Comparison of ENCODE assay signal across 12 cellular contexts in genomic region chr22:41842996-41843970, GRCh38. TPM values are rescaled to one million over a fixed set of nuclear protein-coding genes. Genes with fewer than 3 reads are reported as not detected.
A peak's percentile ranks its signal among the peaks of the same experiment; 100 is the strongest.
DNase-seq lines count a peak whose midpoint lies in the region; ATAC-seq and TF ChIP-seq lines count a peak whose summit lies in the region.
"Had no signal": no experiment of that assay in that cellular context is flagged by ENCODE, and none has a peak within 500 bp of the region (broad histone marks: within the 10 kb centered on the region; RNA-seq: fewer than 3 reads in every experiment).

No MANE protein-coding gene starts in this region.

- ATAC-seq in GM19455 (IDR thresholded peaks at IDR 0.05; ENCODE audit: unreplicated experiment) = no peak
- ATAC-seq in GM18873 (IDR thresholded peaks at IDR 0.05; ENCODE audit: low FRiP score, unreplicated experiment) = no peak
- ATAC-seq in GM18861 (IDR thresholded peaks at IDR 0.05; ENCODE audit: unreplicated experiment) = no peak

- H3K36me3 ChIP-seq in liver (ENCODE audit: control insufficient read depth in 4 of 4, insufficient read depth in 3 of 4, low read depth in 1 of 4, low read length in 3 of 4) = peaks cover 0 to 5% (median 0%) of the 10 kb centered on the region in 4 donors

- no peaks in the 10 kb centered on the region for H3K27me3 ChIP-seq in liver (ENCODE audit: control insufficient read depth in 4 of 4, insufficient read depth in 4 of 4, low read length in 3 of 4)

- WGBS in liver = 71% methylated on average over 8 of the region's 8 CpGs

- H3K36me3 Mint-ChIP-seq in activated CD4-positive, alpha-beta memory T cell treated with anti-CD3 and anti-CD28 coated beads, Interleukin-2, amount 10 ng/mL, durations not matched to agents 7 days and 5 days (ENCODE audit: low read depth) = peaks cover 55% of the 10 kb centered on the region

- DNase-seq in stimulated activated CD4-positive, alpha-beta T cell treated with anti-CD3 and anti-CD28 coated beads, Interleukin-4, amount 100 ng/mL, for 24 hours = peak; percentile 48
- DNase-seq in stimulated activated CD4-positive, alpha-beta T cell treated with anti-CD3 and anti-CD28 coated beads, Interleukin-4, amount 100 ng/mL, for 1 hour = no peak
- no peak for DNase-seq in activated CD4-positive, alpha-beta memory T cell treated with anti-CD3 and anti-CD28 coated beads, Interleukin-2, amount 10 ng/mL, durations not matched to agents 7 days and 5 days
- no peak for DNase-seq in NCI-H2196 (lab: John Stamatoyannopoulos, UW; ENCODE audit: unreplicated experiment)
- DNase-seq: CD8-positive, alpha-beta memory T cell; H7; NCI-H2081 treated with DMSO at 0.1 percent for 48 hours; T-helper 9 cell had no signal

- TF ChIP-seq CTCF in liver (IDR thresholded peaks at IDR 0.05; ENCODE audit: low read depth, low read length, missing input control) = no peak

- no peak overlapping the region for H3K4me3 Mint-ChIP-seq in activated CD4-positive, alpha-beta memory T cell treated with anti-CD3 and anti-CD28 coated beads, Interleukin-2, amount 10 ng/mL, durations not matched to agents 7 days and 5 days

- no peak overlapping the region for H3K4me3 ChIP-seq in liver (ENCODE audit: low read depth in 1 of 3, low read length in 3 of 3)

- peak overlapping the region; percentile 63 for H3K27ac Mint-ChIP-seq in activated CD4-positive, alpha-beta memory T cell treated with anti-CD3 and anti-CD28 coated beads, Interleukin-2, amount 10 ng/mL, durations not matched to agents 7 days and 5 days

- H3K4me1 Mint-ChIP-seq in activated CD4-positive, alpha-beta memory T cell treated with anti-CD3 and anti-CD28 coated beads, Interleukin-2, amount 10 ng/mL, durations not matched to agents 7 days and 5 days = peaks cover 82% of the 10 kb centered on the region

- H3K9me3 ChIP-seq in liver (ENCODE audit: control insufficient read depth in 4 of 4, low read length in 3 of 4) = no peaks in the 10 kb centered on the region

- H3K9me3 Mint-ChIP-seq in activated CD4-positive, alpha-beta memory T cell treated with anti-CD3 and anti-CD28 coated beads, Interleukin-2, amount 10 ng/mL, durations not matched to agents 7 days and 5 days = no peaks in the 10 kb centered on the region
- H3K9me3 Mint-ChIP-seq: CD8-positive, alpha-beta memory T cell had no signal

- H3K27ac ChIP-seq in liver (ENCODE audit: low read depth in 1 of 2, low read length in 2 of 2) = peak overlapping the region; percentile 15 to 59

- POLR2A ChIA-PET in activated CD4-positive, alpha-beta memory T cell treated with anti-CD3 and anti-CD28 coated beads, Interleukin-2, amount 10 ng/mL, durations not matched to agents 7 days and 5 days (lab: Charles Lee) = interaction anchor here (0.9 to 7.5 kb wide), 5 partner anchors 10 to 103 kb away, joined by 3 to 82 read pairs (median 5); partner anchors contain the start of genes CENPM and SREBF2

- no peak overlapping the region for H3K9ac ChIP-seq in liver (ENCODE audit: low read depth in 1 of 2, low read length in 2 of 2)

- CTCF ChIA-PET in activated CD4-positive, alpha-beta memory T cell treated with anti-CD3 and anti-CD28 coated beads, Interleukin-2, amount 10 ng/mL, durations not matched to agents 7 days and 5 days (lab: Charles Lee) = interaction anchor here (1.5 to 1.9 kb wide), 4 partner anchors 13 to 146 kb away, joined by 3 to 10 read pairs (median 5); partner anchors contain the start of gene CCDC134

- no peaks in the 10 kb centered on the region for H3K27me3 Mint-ChIP-seq in activated CD4-positive, alpha-beta memory T cell treated with anti-CD3 and anti-CD28 coated beads, Interleukin-2, amount 10 ng/mL, durations not matched to agents 7 days and 5 days
- H3K27me3 Mint-ChIP-seq: CD8-positive, alpha-beta memory T cell had no signal

- H3K4me1 ChIP-seq in liver (ENCODE audit: control insufficient read depth in 4 of 4, insufficient read depth in 4 of 4, low read length in 3 of 4) = peaks cover 15 to 64% (median 51%) of the 10 kb centered on the region in 4 donors

- no peak for TF ChIP-seq RAD21 in liver (IDR thresholded peaks at IDR 0.05)

TF ChIP-seq in liver, 16 proteins besides CTCF, POLR2A, EP300 and RAD21:
- TF ChIP-seq HNF4A (conservative IDR thresholded peaks at IDR 0.05) = peak in 1 of 2 donors; percentile 2
- peak in 1 of 2 donors; percentile 9 for TF ChIP-seq RXRA (IDR thresholded peaks at IDR 0.05)
- TF ChIP-seq EGR1 (IDR thresholded peaks at IDR 0.05; ENCODE audit: low read depth in 2 of 2) = no peak
- TF ChIP-seq MAX (IDR thresholded peaks at IDR 0.05) = no peak
- no peak for TF ChIP-seq ZBTB33 (IDR thresholded peaks at IDR 0.05)

RNA-seq across cellular contexts. Expression of gene SREBF2, which starts 10.4 kb away (rescaled TPM):
- total RNA-seq in activated CD4-positive, alpha-beta memory T cell treated with anti-CD3 and anti-CD28 coated beads, Interleukin-2, amount 10 ng/mL, durations not matched to agents 7 days and 5 days = 100 to 1,000 TPM; 150 to 157 TPM
- 10 to 100 TPM; 60.0 to 69.6 TPM for total RNA-seq in liver
- polyA plus RNA-seq in liver = 10 to 100 TPM; 18.3 to 54.5 TPM

RNA-seq across cellular contexts. Expression of gene CCDC134, which starts 42.8 kb away (rescaled TPM):
- 10 to 100 TPM; 17.9 to 20.3 TPM for total RNA-seq in activated CD4-positive, alpha-beta memory T cell treated with anti-CD3 and anti-CD28 coated beads, Interleukin-2, amount 10 ng/mL, durations not matched to agents 7 days and 5 days
- total RNA-seq in liver = 10 to 100 TPM; 10.7 to 13.2 TPM
- polyA plus RNA-seq in liver = 1 to 10 TPM; 2.0 TPM
